In the genomic region with DNA sequence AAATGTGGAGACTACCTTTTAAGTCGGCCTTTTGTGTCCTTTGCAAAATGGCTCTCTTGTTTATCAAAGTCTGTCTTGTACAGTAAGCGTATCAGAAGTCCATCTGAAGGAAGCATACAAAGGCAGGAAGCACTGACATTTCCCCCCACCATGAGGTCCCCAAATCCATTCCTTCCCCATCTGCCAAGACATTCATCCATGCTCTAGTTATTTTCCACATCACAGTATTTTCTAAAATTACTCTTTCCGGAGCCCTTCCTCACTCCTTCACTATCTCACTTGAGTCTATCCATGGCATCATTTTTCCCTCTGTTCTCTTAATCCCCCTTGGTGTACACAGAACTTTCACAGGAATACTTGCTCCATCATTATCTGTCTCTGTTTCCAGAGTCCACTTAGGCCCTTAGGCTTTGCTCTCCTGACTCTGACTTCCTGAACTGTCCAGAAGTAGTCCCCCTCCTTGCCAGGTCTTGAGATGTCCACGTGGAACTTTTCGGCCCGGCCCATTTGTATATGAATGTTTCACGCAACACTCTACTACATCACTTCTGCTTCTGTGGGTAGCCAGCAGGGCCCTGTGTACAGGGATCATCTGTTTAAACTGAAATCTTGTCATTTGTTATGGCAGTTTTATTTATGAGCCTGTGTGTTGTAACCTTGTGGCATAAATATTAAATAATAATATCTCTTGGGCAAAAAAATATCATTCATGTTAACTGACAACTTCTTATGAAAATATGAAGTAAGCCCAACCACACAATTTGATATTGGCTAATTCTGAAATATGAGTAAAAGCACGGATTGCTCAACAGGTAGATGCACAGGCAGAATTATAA, we compare ENCODE assay signal across 8 cellular contexts. TPM values are rescaled to one million over a fixed set of nuclear protein-coding genes. Genes with fewer than 3 reads are reported as not detected.
A peak's percentile ranks its signal among the peaks of the same experiment; 100 is the strongest.
DNase-seq lines count a peak whose midpoint lies in the region; ATAC-seq and TF ChIP-seq lines count a peak whose summit lies in the region.

No MANE protein-coding gene starts in this region.

- H3K27me3 Mint-ChIP-seq in activated naive CD4-positive, alpha-beta T cell treated with anti-CD3 and anti-CD28 coated beads, Interleukin-2, amount 10 ng/mL, durations not matched to agents 7 days and 5 days = peaks cover 5% of the 10 kb centered on the region

- H3K9me3 Mint-ChIP-seq in activated naive CD4-positive, alpha-beta T cell treated with anti-CD3 and anti-CD28 coated beads, Interleukin-2, amount 10 ng/mL, durations not matched to agents 7 days and 5 days = no peaks in the 10 kb centered on the region

- peak overlapping the region; percentile 33 for H3K27ac ChIP-seq in HL-60 (replicated peaks)

- intact Hi-C loops in Right ventricle myocardium inferior (cut with DNase I) = no loop called here

- CTCF ChIA-PET in activated naive CD4-positive, alpha-beta T cell treated with anti-CD3 and anti-CD28 coated beads, Interleukin-2, amount 10 ng/mL, durations not matched to agents 7 days and 5 days (lab: Charles Lee) = interaction anchor here (0.9 to 1.1 kb wide), 3 partner anchors 18 to 69 kb away, joined by 3 to 6 read pairs (median 3); no protein-coding TSS in a partner anchor

- H3K27me3 ChIP-seq in HL-60 (ENCODE audit: insufficient read depth, poor library complexity, severe bottlenecking) = peaks cover 3% of the 10 kb centered on the region

- H3K36me3 Mint-ChIP-seq in activated naive CD4-positive, alpha-beta T cell treated with anti-CD3 and anti-CD28 coated beads, Interleukin-2, amount 10 ng/mL, durations not matched to agents 7 days and 5 days = peaks cover 18% of the 10 kb centered on the region

- TF ChIP-seq CTCF in HL-60 (IDR thresholded peaks at IDR 0.05; ENCODE audit: insufficient read depth, low read length) = no peak

- H3K4me3 ChIP-seq in HL-60 (replicated peaks; ENCODE audit: insufficient read depth, low read length) = no peak overlapping the region

- peaks cover 63% of the 10 kb centered on the region for H3K4me1 Mint-ChIP-seq in activated naive CD4-positive, alpha-beta T cell treated with anti-CD3 and anti-CD28 coated beads, Interleukin-2, amount 10 ng/mL, durations not matched to agents 7 days and 5 days

- no peak for ATAC-seq in Right ventricle myocardium inferior

- H3K4me3 Mint-ChIP-seq in activated naive CD4-positive, alpha-beta T cell treated with anti-CD3 and anti-CD28 coated beads, Interleukin-2, amount 10 ng/mL, durations not matched to agents 7 days and 5 days = peak overlapping the region; percentile 98

- DNase-seq in EH (ENCODE audit: low read depth) = peak; percentile 6
- peak; percentile 76 to 95 for DNase-seq in HL-60 (ENCODE audit: low read depth in 1 of 2, low spot score in 1 of 2)
- no peak for DNase-seq in activated naive CD4-positive, alpha-beta T cell treated with anti-CD3 and anti-CD28 coated beads, Interleukin-2, amount 10 ng/mL, durations not matched to agents 7 days and 5 days
- peak; percentile 42 for DNase-seq in mucosa of gallbladder (ENCODE audit: low spot score)
- no peak for DNase-seq in NCI-H2171 (lab: John Stamatoyannopoulos, UW)
- DNase-seq in T1000 (lab: John Stamatoyannopoulos, UW) = no peak
- no peak for DNase-seq in Right ventricle myocardium inferior (ENCODE audit: missing footprints)
- no peak for DNase-seq in stimulated activated CD4-positive, alpha-beta T cell treated with anti-CD3 and anti-CD28 coated beads, Interleukin-4, amount 100 ng/mL, for 1 hour

- peak overlapping the region; percentile 98 for H3K27ac Mint-ChIP-seq in activated naive CD4-positive, alpha-beta T cell treated with anti-CD3 and anti-CD28 coated beads, Interleukin-2, amount 10 ng/mL, durations not matched to agents 7 days and 5 days

RNA-seq across cellular contexts. Expression of gene SEL1L3, which starts 2.0 kb away (rescaled TPM):
- total RNA-seq in mucosa of gallbladder = 221 TPM
- total RNA-seq in Right ventricle myocardium inferior = 3.9 TPM

RNA-seq across cellular contexts. Expression of gene SMIM20, which starts 53.2 kb away (rescaled TPM):
- total RNA-seq in mucosa of gallbladder (34.0 TPM), Right ventricle myocardium inferior (41.5 TPM)

Comparison
In these comparisons a context has a peak if more than half of its experiments do, and no peak if none do; other contexts are left out.
1. DNase-seq: peak in EH (single experiment), HL-60 (2 of 2) and mucosa of gallbladder (single experiment); none in activated naive CD4-positive, alpha-beta T cell treated with anti-CD3 and anti-CD28 coated beads, Interleukin-2, amount 10 ng/mL, durations not matched to agents 7 days and 5 days (single experiment), NCI-H2171 (single experiment), T1000 (single experiment), Right ventricle myocardium inferior (single experiment) and stimulated activated CD4-positive, alpha-beta T cell treated with anti-CD3 and anti-CD28 coated beads, Interleukin-4, amount 100 ng/mL, for 1 hour (single experiment).
2. RNA of gene SEL1L3, which starts 2.0 kb away (total RNA-seq): 221 TPM in mucosa of gallbladder (single experiment); 3.9 TPM in Right ventricle myocardium inferior (single experiment); every median in the first group is over 10 times any median in the second.